15 cellular contexts compared by ENCODE assay signal in genomic region chr18:78586596-78586995, GRCh38.
DNase-seq lines count a peak whose midpoint lies in the region; ATAC-seq, FAIRE-seq and TF ChIP-seq lines count a peak whose summit lies in the region.
"Had no signal": no experiment of that assay in that cellular context is flagged by ENCODE, and none has a peak within 500 bp of the region (broad histone marks: within the 10 kb centered on the region; RNA-seq: fewer than 3 reads in every experiment).

No MANE protein-coding gene starts in this region.

- no peaks in the 10 kb centered on the region for H3F3A ChIP-seq in neural progenitor cell (ENCODE audit: low read depth)

- peak; percentile 41 for DNase-seq in Jurkat, Clone E6-1 (ENCODE audit: low read depth, low spot score)
- no peak for DNase-seq in astrocyte (ENCODE audit: low read depth)
- DNase-seq in GM12892 (ENCODE audit: insufficient read length): no peak
- DNase-seq in neural progenitor cell (ENCODE audit: low spot score): no peak
- DNase-seq: ACHN; Calu3; CD8-positive, alpha-beta T cell; DMS79 treated with DMSO at 0.1 percent for 48 hours; GF-D8; H9 had no signal

- H3K4me3 ChIP-seq in BLaER1 (no peak overlapping the region), astrocyte (ENCODE audit: insufficient read depth, low read depth, low read length) (no peak overlapping the region), neural progenitor cell (no peak overlapping the region)
- H3K4me3 ChIP-seq in Jurkat, Clone E6-1 (ENCODE audit: low read length): no peak overlapping the region
- H3K4me3 ChIP-seq: K562 had no signal

- H3K27me3 Mint-ChIP-seq in astrocyte (ENCODE audit: low read depth, unreplicated experiment) (no peaks in the 10 kb centered on the region), neural progenitor cell (ENCODE audit: insufficient read depth, low read depth) (peaks cover 6% of the 10 kb centered on the region)

- H3K9ac ChIP-seq in BLaER1 (no peak overlapping the region), astrocyte (ENCODE audit: low read length) (peak overlapping the region; percentile 37), neural progenitor cell (no peak overlapping the region)

- H4K20me1 ChIP-seq in BLaER1 (no peaks in the 10 kb centered on the region), astrocyte (ENCODE audit: insufficient read depth, low read length) (no peaks in the 10 kb centered on the region), neural progenitor cell (ENCODE audit: low read depth) (no peaks in the 10 kb centered on the region)

- no peak overlapping the region for H3K27ac ChIP-seq in BLaER1
- peak overlapping the region; percentile 26 for H3K27ac ChIP-seq in astrocyte (ENCODE audit: low read depth, low read length)
- no peak overlapping the region for H3K27ac ChIP-seq in neural progenitor cell

- H3K9me3 Mint-ChIP-seq in astrocyte (ENCODE audit: unreplicated experiment) (peaks cover 8% of the 10 kb centered on the region), neural progenitor cell (peaks cover 5% of the 10 kb centered on the region)

- no peaks in the 10 kb centered on the region for H3K36me3 Mint-ChIP-seq in astrocyte (ENCODE audit: low read depth, unreplicated experiment)
- no peaks in the 10 kb centered on the region for H3K36me3 Mint-ChIP-seq in neural progenitor cell
- H3K36me3 Mint-ChIP-seq: CD8-positive, alpha-beta T cell had no signal

- H3K4me1 ChIP-seq in BLaER1 (peaks cover 44% of the 10 kb centered on the region), astrocyte (ENCODE audit: insufficient read depth, low read length) (peaks cover 8% of the 10 kb centered on the region), neural progenitor cell (no peaks in the 10 kb centered on the region)

- H3K27ac Mint-ChIP-seq in astrocyte (ENCODE audit: unreplicated experiment) (no peak overlapping the region), neural progenitor cell (no peak overlapping the region)
- H3K27ac Mint-ChIP-seq: CD8-positive, alpha-beta T cell; H9 had no signal

- H3K9me3 ChIP-seq in BLaER1 (peaks cover 15% of the 10 kb centered on the region; the same call in 1 of the 2 replicates), astrocyte (ENCODE audit: insufficient read depth, low read depth, low read length) (peaks cover 3% of the 10 kb centered on the region), neural progenitor cell (ENCODE audit: low read depth) (no peaks in the 10 kb centered on the region)

- no peaks in the 10 kb centered on the region for H3K79me2 ChIP-seq in astrocyte (ENCODE audit: insufficient read depth, low read length)
- no peaks in the 10 kb centered on the region for H3K79me2 ChIP-seq in neural progenitor cell (ENCODE audit: low read depth)

- H3K36me3 ChIP-seq in BLaER1 (no peaks in the 10 kb centered on the region), astrocyte (ENCODE audit: insufficient read depth, low read length) (no peaks in the 10 kb centered on the region), neural progenitor cell (no peaks in the 10 kb centered on the region)

- H3K4me2 ChIP-seq in BLaER1: peak overlapping the region; percentile 34
- H3K4me2 ChIP-seq in astrocyte (ENCODE audit: low read length): no peak overlapping the region
- no peak overlapping the region for H3K4me2 ChIP-seq in neural progenitor cell

- H2AFZ ChIP-seq in astrocyte (ENCODE audit: low read depth, low read length) (no peak overlapping the region), neural progenitor cell (replicated peaks) (no peak overlapping the region)

- no peak for ATAC-seq in HG03571 (IDR thresholded peaks at IDR 0.05; ENCODE audit: unreplicated experiment)
- ATAC-seq: CD8-positive, alpha-beta T cell; K562 had no signal

- FAIRE-seq in astrocyte (lab: Jason Lieb, UNC) (no peak), GM12892 (lab: Jason Lieb, UNC) (no peak)
- FAIRE-seq: A204.1, H1, K562 had no signal

- no peak for TF ChIP-seq POLR2A in GM12892 (IDR thresholded peaks at IDR 0.05; ENCODE audit: low read depth, low read length)

- H3K27me3 ChIP-seq in BLaER1 (no peaks in the 10 kb centered on the region), astrocyte (ENCODE audit: insufficient read depth, low read length) (no peaks in the 10 kb centered on the region), neural progenitor cell (no peaks in the 10 kb centered on the region)

- H3K4me1 Mint-ChIP-seq in astrocyte (ENCODE audit: low read depth, unreplicated experiment): no peaks in the 10 kb centered on the region
- H3K4me1 Mint-ChIP-seq in neural progenitor cell: peaks cover 17% of the 10 kb centered on the region

- H3K4me3 Mint-ChIP-seq in astrocyte (ENCODE audit: unreplicated experiment): no peak overlapping the region
- H3K4me3 Mint-ChIP-seq in neural progenitor cell: no peak overlapping the region
- H3K4me3 Mint-ChIP-seq: CD8-positive, alpha-beta T cell; H9 had no signal

- TF ChIP-seq CTCF in astrocyte (IDR thresholded peaks at IDR 0.05; ENCODE audit: insufficient read depth, low read depth, low read length) (no peak), neural progenitor cell (IDR thresholded peaks at IDR 0.05) (no peak)
